Comparison of ENCODE assay signal across 26 cellular contexts in genomic region chr1:222670110-222670509, GRCh38. TPM values are rescaled to one million over a fixed set of nuclear protein-coding genes. Genes with fewer than 3 reads are reported as not detected.
DNase-seq lines count a peak whose midpoint lies in the region; ATAC-seq and TF ChIP-seq lines count a peak whose summit lies in the region.
"Had no signal": no experiment of that assay in that cellular context is flagged by ENCODE, and none has a peak within 500 bp of the region (broad histone marks: within the 10 kb centered on the region; RNA-seq: fewer than 3 reads in every experiment).

No MANE protein-coding gene starts in this region.

- peaks cover 30% of the 10 kb centered on the region for H3K36me3 ChIP-seq in CD8-positive, alpha-beta T cell (ENCODE audit: insufficient read depth, low read length)
- H3K36me3 ChIP-seq: prostate gland, WERI-Rb-1 had no signal

- H3K4me1 ChIP-seq in CD8-positive, alpha-beta T cell (ENCODE audit: insufficient read depth, low read length) = peaks cover 12% of the 10 kb centered on the region
- H3K4me1 ChIP-seq: breast epithelium, heart left ventricle, prostate gland had no signal

- no peaks in the 10 kb centered on the region for H3K27me3 Mint-ChIP-seq in activated CD4-positive, alpha-beta memory T cell treated with anti-CD3 and anti-CD28 coated beads for 36 hours
- H3K27me3 Mint-ChIP-seq in activated CD4-positive, alpha-beta memory T cell treated with anti-CD3 and anti-CD28 coated beads, Interleukin-2, amount 10 ng/mL, durations not matched to agents 7 days and 5 days = no peaks in the 10 kb centered on the region
- H3K27me3 Mint-ChIP-seq in CD8-positive, alpha-beta T cell (ENCODE audit: low read depth) = no peaks in the 10 kb centered on the region
- H3K27me3 Mint-ChIP-seq in activated T-helper 17 cell treated with anti-CD3 and anti-CD28 coated beads, Interleukin-2, amount 50 U/mL, for 72 hours = no peaks in the 10 kb centered on the region
- H3K27me3 Mint-ChIP-seq in progenitor cell of endocrine pancreas = no peaks in the 10 kb centered on the region
- H3K27me3 Mint-ChIP-seq: activated CD4-positive, alpha-beta T cell treated with anti-CD3 and anti-CD28 coated beads, Interleukin-2, amount 10 ng/mL, durations not matched to agents 24 days and 14 days had no signal

- H3K9me3 Mint-ChIP-seq in activated CD4-positive, alpha-beta memory T cell treated with anti-CD3 and anti-CD28 coated beads for 36 hours = no peaks in the 10 kb centered on the region
- H3K9me3 Mint-ChIP-seq in activated CD4-positive, alpha-beta memory T cell treated with anti-CD3 and anti-CD28 coated beads, Interleukin-2, amount 10 ng/mL, durations not matched to agents 7 days and 5 days = no peaks in the 10 kb centered on the region
- H3K9me3 Mint-ChIP-seq in CD8-positive, alpha-beta T cell = no peaks in the 10 kb centered on the region
- H3K9me3 Mint-ChIP-seq in activated T-helper 17 cell treated with anti-CD3 and anti-CD28 coated beads, Interleukin-2, amount 50 U/mL, for 72 hours = no peaks in the 10 kb centered on the region
- no peaks in the 10 kb centered on the region for H3K9me3 Mint-ChIP-seq in progenitor cell of endocrine pancreas (ENCODE audit: low read depth)
- H3K9me3 Mint-ChIP-seq: activated CD4-positive, alpha-beta T cell treated with anti-CD3 and anti-CD28 coated beads, Interleukin-2, amount 10 ng/mL, durations not matched to agents 24 days and 14 days had no signal

- H3K9me3 ChIP-seq in CD8-positive, alpha-beta T cell (ENCODE audit: low read length) = no peaks in the 10 kb centered on the region
- H3K9me3 ChIP-seq: breast epithelium, heart left ventricle, neutrophil, prostate gland had no signal

- H3K4me3 ChIP-seq in CD8-positive, alpha-beta T cell (ENCODE audit: low read depth, low read length) = no peak overlapping the region
- H3K4me3 ChIP-seq: breast epithelium, heart left ventricle, prostate gland had no signal

- no peak for ATAC-seq in CD8-positive, alpha-beta T cell
- ATAC-seq in activated T-helper 17 cell treated with anti-CD3 and anti-CD28 coated beads, Interleukin-2, amount 50 U/mL, for 72 hours (replicated peaks) = no peak
- no peak for ATAC-seq in GM21529 (IDR thresholded peaks at IDR 0.05; ENCODE audit: unreplicated experiment)

- CTCF ChIA-PET in activated CD4-positive, alpha-beta memory T cell treated with anti-CD3 and anti-CD28 coated beads for 36 hours (lab: Charles Lee) = no interaction called here
- CTCF ChIA-PET in activated CD4-positive, alpha-beta memory T cell treated with anti-CD3 and anti-CD28 coated beads, Interleukin-2, amount 10 ng/mL, durations not matched to agents 7 days and 5 days (lab: Charles Lee) = no interaction called here
- CTCF ChIA-PET in CD8-positive, alpha-beta T cell (lab: Charles Lee) = interaction anchor here (0.8 to 1.0 kb wide), 2 partner anchors 10 to 36 kb away, joined by 3 to 4 read pairs; no protein-coding TSS in a partner anchor

- no peak overlapping the region for H3K4me3 Mint-ChIP-seq in activated CD4-positive, alpha-beta memory T cell treated with anti-CD3 and anti-CD28 coated beads for 36 hours
- no peak overlapping the region for H3K4me3 Mint-ChIP-seq in activated CD4-positive, alpha-beta memory T cell treated with anti-CD3 and anti-CD28 coated beads, Interleukin-2, amount 10 ng/mL, durations not matched to agents 7 days and 5 days
- no peak overlapping the region for H3K4me3 Mint-ChIP-seq in CD8-positive, alpha-beta T cell
- no peak overlapping the region for H3K4me3 Mint-ChIP-seq in activated T-helper 17 cell treated with anti-CD3 and anti-CD28 coated beads, Interleukin-2, amount 50 U/mL, for 72 hours
- H3K4me3 Mint-ChIP-seq in progenitor cell of endocrine pancreas (ENCODE audit: low read depth) = no peak overlapping the region
- H3K4me3 Mint-ChIP-seq: activated CD4-positive, alpha-beta T cell treated with anti-CD3 and anti-CD28 coated beads, Interleukin-2, amount 10 ng/mL, durations not matched to agents 24 days and 14 days had no signal

- H3K27ac Mint-ChIP-seq in activated CD4-positive, alpha-beta memory T cell treated with anti-CD3 and anti-CD28 coated beads for 36 hours = peak overlapping the region; percentile 76
- no peak overlapping the region for H3K27ac Mint-ChIP-seq in activated CD4-positive, alpha-beta memory T cell treated with anti-CD3 and anti-CD28 coated beads, Interleukin-2, amount 10 ng/mL, durations not matched to agents 7 days and 5 days
- H3K27ac Mint-ChIP-seq in CD8-positive, alpha-beta T cell = peak overlapping the region; percentile 87
- peak overlapping the region; percentile 63 for H3K27ac Mint-ChIP-seq in activated T-helper 17 cell treated with anti-CD3 and anti-CD28 coated beads, Interleukin-2, amount 50 U/mL, for 72 hours
- H3K27ac Mint-ChIP-seq in progenitor cell of endocrine pancreas = peak overlapping the region; percentile 10
- H3K27ac Mint-ChIP-seq: activated CD4-positive, alpha-beta T cell treated with anti-CD3 and anti-CD28 coated beads, Interleukin-2, amount 10 ng/mL, durations not matched to agents 24 days and 14 days had no signal

- TF ChIP-seq CTCF in CD8-positive, alpha-beta T cell (IDR thresholded peaks at IDR 0.05) = no peak
- no peak for TF ChIP-seq CTCF in progenitor cell of endocrine pancreas (IDR thresholded peaks at IDR 0.05; ENCODE audit: unreplicated experiment)

- peaks cover 43% of the 10 kb centered on the region for H3K36me3 Mint-ChIP-seq in activated CD4-positive, alpha-beta memory T cell treated with anti-CD3 and anti-CD28 coated beads for 36 hours
- peaks cover 57% of the 10 kb centered on the region for H3K36me3 Mint-ChIP-seq in activated CD4-positive, alpha-beta memory T cell treated with anti-CD3 and anti-CD28 coated beads, Interleukin-2, amount 10 ng/mL, durations not matched to agents 7 days and 5 days (ENCODE audit: low read depth)
- peaks cover 71% of the 10 kb centered on the region for H3K36me3 Mint-ChIP-seq in CD8-positive, alpha-beta T cell
- peaks cover 86% of the 10 kb centered on the region for H3K36me3 Mint-ChIP-seq in activated T-helper 17 cell treated with anti-CD3 and anti-CD28 coated beads, Interleukin-2, amount 50 U/mL, for 72 hours (ENCODE audit: low read depth)
- peaks cover 15% of the 10 kb centered on the region for H3K36me3 Mint-ChIP-seq in progenitor cell of endocrine pancreas (ENCODE audit: insufficient read depth)

- peak overlapping the region; percentile 2 for H3K27ac ChIP-seq in CD8-positive, alpha-beta T cell (ENCODE audit: low read depth, low read length)
- H3K27ac ChIP-seq: heart left ventricle, neutrophil, prostate gland, WERI-Rb-1 had no signal

- intact Hi-C loops in activated CD4-positive, alpha-beta memory T cell treated with anti-CD3 and anti-CD28 coated beads for 36 hours (cut with micrococcal nuclease) = no loop called here
- intact Hi-C loops in CD8-positive, alpha-beta T cell (cut with DNase I, micrococcal nuclease) = no loop called here

- H3K4me1 Mint-ChIP-seq in activated CD4-positive, alpha-beta memory T cell treated with anti-CD3 and anti-CD28 coated beads for 36 hours (ENCODE audit: low read depth) = peaks cover 19% of the 10 kb centered on the region
- peaks cover 10% of the 10 kb centered on the region for H3K4me1 Mint-ChIP-seq in activated CD4-positive, alpha-beta memory T cell treated with anti-CD3 and anti-CD28 coated beads, Interleukin-2, amount 10 ng/mL, durations not matched to agents 7 days and 5 days
- peaks cover 23% of the 10 kb centered on the region for H3K4me1 Mint-ChIP-seq in CD8-positive, alpha-beta T cell (ENCODE audit: low read depth)
- peaks cover 7% of the 10 kb centered on the region for H3K4me1 Mint-ChIP-seq in activated T-helper 17 cell treated with anti-CD3 and anti-CD28 coated beads, Interleukin-2, amount 50 U/mL, for 72 hours
- H3K4me1 Mint-ChIP-seq in progenitor cell of endocrine pancreas (ENCODE audit: low read depth) = no peaks in the 10 kb centered on the region

- POLR2A ChIA-PET in activated CD4-positive, alpha-beta memory T cell treated with anti-CD3 and anti-CD28 coated beads for 36 hours (lab: Charles Lee) = no interaction called here
- POLR2A ChIA-PET in activated CD4-positive, alpha-beta memory T cell treated with anti-CD3 and anti-CD28 coated beads, Interleukin-2, amount 10 ng/mL, durations not matched to agents 7 days and 5 days (lab: Charles Lee) = interaction anchor here (1.0 kb wide), 1 partner anchor 26 kb away, joined by 3 read pairs; no protein-coding TSS in a partner anchor
- POLR2A ChIA-PET in CD8-positive, alpha-beta T cell (lab: Charles Lee) = no interaction called here

- H3K27me3 ChIP-seq in CD8-positive, alpha-beta T cell (ENCODE audit: insufficient read depth, low read length) = no peaks in the 10 kb centered on the region
- H3K27me3 ChIP-seq: breast epithelium, heart left ventricle, neutrophil had no signal

- no peak for DNase-seq in activated CD4-positive, alpha-beta memory T cell treated with anti-CD3 and anti-CD28 coated beads for 36 hours
- no peak for DNase-seq in activated CD4-positive, alpha-beta memory T cell treated with anti-CD3 and anti-CD28 coated beads, Interleukin-2, amount 10 ng/mL, durations not matched to agents 7 days and 5 days
- DNase-seq in CD8-positive, alpha-beta T cell = no peak
- DNase-seq in progenitor cell of endocrine pancreas (ENCODE audit: low spot score, unreplicated experiment) = no peak
- DNase-seq in NCI-H146 (lab: John Stamatoyannopoulos, UW) = no peak
- no peak for DNase-seq in NCI-H128 (lab: John Stamatoyannopoulos, UW; ENCODE audit: unreplicated experiment)
- DNase-seq: activated CD4-positive, alpha-beta T cell treated with anti-CD3 and anti-CD28 coated beads, Interleukin-2, amount 10 ng/mL, durations not matched to agents 24 days and 14 days; activated CD8-positive, alpha-beta memory T cell treated with anti-CD3 and anti-CD28 coated beads, Interleukin-2, amount 50 U/mL, for 48 hours; activated gamma-delta T cell; anterior cingulate cortex; EL; foreskin melanocyte; GOT3; heart left ventricle; NCI-H1694 treated with DMSO at 0.1 percent for 48 hours; NCI-H2171; NCI-H82; substantia nigra; T1000; trophoblast cell; WERI-Rb-1 had no signal

RNA-seq across cellular contexts. Expression of gene AIDA, which starts 42.2 kb away (rescaled TPM):
- total RNA-seq in activated CD4-positive, alpha-beta memory T cell treated with anti-CD3 and anti-CD28 coated beads for 36 hours = 10 to 100 TPM; 64.6 to 65.1 TPM
- 10 to 100 TPM; 70.2 to 72.5 TPM for total RNA-seq in activated CD4-positive, alpha-beta memory T cell treated with anti-CD3 and anti-CD28 coated beads, Interleukin-2, amount 10 ng/mL, durations not matched to agents 7 days and 5 days
- total RNA-seq in CD8-positive, alpha-beta T cell = 10 to 100 TPM; 22.0 to 22.7 TPM
- 10 to 100 TPM; 51.2 to 54.8 TPM for total RNA-seq in activated T-helper 17 cell treated with anti-CD3 and anti-CD28 coated beads, Interleukin-2, amount 50 U/mL, for 72 hours
- 57.8 and 62.3 TPM in 2 replicates for total RNA-seq in progenitor cell of endocrine pancreas

RNA-seq across cellular contexts. Expression of gene BROX, which starts 42.3 kb away (rescaled TPM):
- 10 to 100 TPM; 37.4 to 39.7 TPM for total RNA-seq in activated CD4-positive, alpha-beta memory T cell treated with anti-CD3 and anti-CD28 coated beads for 36 hours
- total RNA-seq in activated CD4-positive, alpha-beta memory T cell treated with anti-CD3 and anti-CD28 coated beads, Interleukin-2, amount 10 ng/mL, durations not matched to agents 7 days and 5 days = 10 to 100 TPM; 56.7 to 61.3 TPM
- total RNA-seq in CD8-positive, alpha-beta T cell = 10 to 100 TPM; 33.9 to 39.6 TPM
- total RNA-seq in activated T-helper 17 cell treated with anti-CD3 and anti-CD28 coated beads, Interleukin-2, amount 50 U/mL, for 72 hours = 10 to 100 TPM; 51.7 to 52.3 TPM
- total RNA-seq in progenitor cell of endocrine pancreas = 27.5 and 28.0 TPM in 2 replicates

RNA-seq across cellular contexts. Expression of gene MIA3, which starts 52.2 kb away (rescaled TPM):
- total RNA-seq in activated CD4-positive, alpha-beta memory T cell treated with anti-CD3 and anti-CD28 coated beads for 36 hours = 10 to 100 TPM; 41.5 to 43.2 TPM
- total RNA-seq in activated CD4-positive, alpha-beta memory T cell treated with anti-CD3 and anti-CD28 coated beads, Interleukin-2, amount 10 ng/mL, durations not matched to agents 7 days and 5 days = 10 to 100 TPM; 48.3 to 48.7 TPM
- total RNA-seq in CD8-positive, alpha-beta T cell = 100 to 1,000 TPM; 132 to 144 TPM
- 10 to 100 TPM; 31.2 to 32.8 TPM for total RNA-seq in activated T-helper 17 cell treated with anti-CD3 and anti-CD28 coated beads, Interleukin-2, amount 50 U/mL, for 72 hours
- 67.1 and 68.6 TPM in 2 replicates for total RNA-seq in progenitor cell of endocrine pancreas
